In the genomic region with DNA sequence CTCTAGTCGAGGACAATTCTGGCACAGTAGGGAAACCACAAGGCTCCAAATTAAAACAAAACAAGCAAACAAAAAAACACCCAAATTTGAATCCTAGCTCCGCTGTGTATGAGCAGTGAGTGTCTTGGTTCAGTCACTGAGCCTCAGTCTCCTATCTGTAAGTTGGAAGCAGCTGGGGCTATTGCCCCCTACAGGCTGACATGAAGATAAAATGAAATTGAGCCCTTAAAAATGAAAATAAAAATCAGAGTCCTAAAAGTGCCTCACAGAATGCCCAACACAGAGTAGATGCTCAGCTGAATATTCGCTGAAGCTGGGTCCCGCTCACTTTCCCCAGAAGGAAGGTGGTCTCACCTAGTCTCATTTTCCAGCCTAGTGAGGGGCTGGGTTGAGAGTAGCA, we compare ENCODE assay signal across 8 cellular contexts.
A peak's percentile ranks its signal among the peaks of the same experiment; 100 is the strongest.
DNase-seq lines count a peak whose midpoint lies in the region; ATAC-seq and TF ChIP-seq lines count a peak whose summit lies in the region.

No MANE protein-coding gene starts in this region.

- no peaks in the 10 kb centered on the region for H3K9me2 ChIP-seq in PC-3 (replicated peaks; ENCODE audit: low read length)

- TF ChIP-seq EP300 in transverse colon (IDR thresholded peaks at IDR 0.05; ENCODE audit: low read depth) = no peak

- H3K9me3 ChIP-seq in breast epithelium = no peaks in the 10 kb centered on the region
- no peaks in the 10 kb centered on the region for H3K9me3 ChIP-seq in PC-3 (ENCODE audit: low read length)
- no peaks in the 10 kb centered on the region for H3K9me3 ChIP-seq in fibroblast of lung (ENCODE audit: control insufficient read depth, insufficient read depth, low read depth, low read length)
- no peaks in the 10 kb centered on the region for H3K9me3 ChIP-seq in transverse colon

- no peak overlapping the region for H3K4me3 Mint-ChIP-seq in MCF 10A (ENCODE audit: unreplicated experiment)

- H4K20me1 ChIP-seq in PC-3 (ENCODE audit: low read length) = no peaks in the 10 kb centered on the region
- H4K20me1 ChIP-seq in fibroblast of lung (ENCODE audit: control insufficient read depth, extremely low read depth, insufficient read depth, low read length) = no peaks in the 10 kb centered on the region

- TF ChIP-seq CTCF in MCF 10A (IDR thresholded peaks at IDR 0.05; ENCODE audit: unreplicated experiment) = peak; percentile 31
- no peak for TF ChIP-seq CTCF in breast epithelium (IDR thresholded peaks at IDR 0.05)
- peak; percentile 75 for TF ChIP-seq CTCF in PC-3 (conservative IDR thresholded peaks at IDR 0.05; ENCODE audit: low read depth, low read length)
- TF ChIP-seq CTCF in fibroblast of lung (conservative IDR thresholded peaks at IDR 0.05 in 1 of 2, IDR thresholded peaks at IDR 0.05 in 1 of 2; ENCODE audit: low read depth in 1 of 2, low read length in 2 of 2) = peak; percentile 64 to 65
- TF ChIP-seq CTCF in transverse colon (IDR thresholded peaks at IDR 0.05) = peak; percentile 28 to 49 (median 37)

- in situ Hi-C loops in transverse colon (cut with MboI; ENCODE audit: low pct_ligation_motif_present in 1 of 4, low pct_unique_long_range_greater_than_20kb in 1 of 4, low sequenced_read_pairs in 3 of 4) = no loop called here

- H3K4me1 Mint-ChIP-seq in MCF 10A (ENCODE audit: insufficient read depth, unreplicated experiment) = peaks cover 3% of the 10 kb centered on the region

- H2AFZ ChIP-seq in PC-3 (ENCODE audit: low read length) (no peak overlapping the region), fibroblast of lung (ENCODE audit: low read length) (no peak overlapping the region)

- 73 to 95% methylated on average over 3 to 4 of the region's 4 CpGs for WGBS in transverse colon (ENCODE audit: low coverage in 1 of 2), 2 donors

- no peak for TF ChIP-seq POLR2A in breast epithelium (IDR thresholded peaks at IDR 0.05)
- no peak for TF ChIP-seq POLR2A in transverse colon (IDR thresholded peaks at IDR 0.05)

- CTCF ChIA-PET in MCF 10A (lab: Yijun Ruan, JAX) = interaction anchor here (0.9 to 1.2 kb wide), 2 partner anchors 10 to 14 kb away, joined by 3 to 4 read pairs; no protein-coding TSS in a partner anchor
- CTCF ChIA-PET in PC-3 (lab: Charles Lee) = interaction anchor here (0.7 kb wide), 2 partner anchors 10 to 1183 kb away, joined by 3 to 4 read pairs; no protein-coding TSS in a partner anchor

- BruUV-seq in MCF 10A (replicated peaks; lab: Mats Ljungman, UMichigan) (no TSS peak), PC-3 (replicated peaks; lab: Mats Ljungman, UMichigan) (no TSS peak)

- H3K4me1 ChIP-seq in breast epithelium (no peaks in the 10 kb centered on the region), PC-3 (ENCODE audit: insufficient read depth, low read length) (no peaks in the 10 kb centered on the region), fibroblast of lung (ENCODE audit: control insufficient read depth, extremely low read depth, insufficient read depth, low read length) (no peaks in the 10 kb centered on the region), transverse colon (peaks cover 2 to 11% (median 5%) of the 10 kb centered on the region in 4 donors)

- H3K36me3 ChIP-seq in breast epithelium = no peaks in the 10 kb centered on the region
- no peaks in the 10 kb centered on the region for H3K36me3 ChIP-seq in PC-3 (ENCODE audit: low read depth, low read length)
- H3K36me3 ChIP-seq in fibroblast of lung (ENCODE audit: control insufficient read depth, insufficient read depth, low read length) = no peaks in the 10 kb centered on the region
- no peaks in the 10 kb centered on the region for H3K36me3 ChIP-seq in transverse colon

- peaks cover 0 to 4% of the 10 kb centered on the region in 2 donors for H3K27me3 ChIP-seq in breast epithelium
- H3K27me3 ChIP-seq in PC-3 (ENCODE audit: low read length) = peaks cover 13% of the 10 kb centered on the region; the same call in 1 of the 2 replicates
- H3K27me3 ChIP-seq in fibroblast of lung (ENCODE audit: control insufficient read depth, insufficient read depth, low read length) = peaks cover 20% of the 10 kb centered on the region
- H3K27me3 ChIP-seq in transverse colon = no peaks in the 10 kb centered on the region

- no peaks in the 10 kb centered on the region for H3K79me2 ChIP-seq in PC-3 (ENCODE audit: low read length)
- H3K79me2 ChIP-seq in fibroblast of lung (ENCODE audit: control insufficient read depth, insufficient read depth, low read length) = no peaks in the 10 kb centered on the region

- intact Hi-C loops in MCF 10A (cut with micrococcal nuclease) = no loop called here
- intact Hi-C loops in breast epithelium (cut with DNase I; ENCODE audit: low total_unique reads) = no loop called here
- intact Hi-C loops in PC-3 (cut with micrococcal nuclease) = no loop called here
- intact Hi-C loops in transverse colon (cut with DNase I; ENCODE audit: low total_unique reads) = no loop called here

- H3K9ac ChIP-seq in PC-3 (ENCODE audit: low read length) (no peak overlapping the region), fibroblast of lung (ENCODE audit: insufficient read depth, low read length) (no peak overlapping the region)

- H3K4me2 ChIP-seq in PC-3 (ENCODE audit: low read length) (no peak overlapping the region), fibroblast of lung (ENCODE audit: extremely low read depth, insufficient read depth, low read length) (no peak overlapping the region)

- peak overlapping the region in 1 of 2 donors; percentile 38 for H3K27ac ChIP-seq in breast epithelium
- no peak overlapping the region for H3K27ac ChIP-seq in PC-3 (ENCODE audit: low read length)
- no peak overlapping the region for H3K27ac ChIP-seq in fibroblast of lung (ENCODE audit: insufficient read depth, low read length)
- H3K27ac ChIP-seq in transverse colon = no peak overlapping the region

- peaks cover 5% of the 10 kb centered on the region for H3K36me3 Mint-ChIP-seq in MCF 10A (ENCODE audit: insufficient read depth, unreplicated experiment)

- no peak overlapping the region for H3K27ac Mint-ChIP-seq in MCF 10A (ENCODE audit: low read depth, unreplicated experiment)

- no peak for ATAC-seq in PC-3
- ATAC-seq in HG02938 (IDR thresholded peaks at IDR 0.05; ENCODE audit: unreplicated experiment) = no peak

- H3K27me3 Mint-ChIP-seq in MCF 10A (ENCODE audit: insufficient read depth, unreplicated experiment) = peaks cover 76% of the 10 kb centered on the region

- POLR2A ChIA-PET in MCF 10A (lab: Yijun Ruan, JAX) = no interaction called here
- POLR2A ChIA-PET in PC-3 (lab: Charles Lee; ENCODE audit: unreplicated experiment) = no interaction called here

- H3K9me3 Mint-ChIP-seq in MCF 10A (ENCODE audit: unreplicated experiment) = no peaks in the 10 kb centered on the region

- DNase-seq in MCF 10A (ENCODE audit: unreplicated experiment) (peak; percentile 25), breast epithelium (ENCODE audit: low spot score in 2 of 2) (no peak), PC-3 (peak; percentile 23), fibroblast of lung (ENCODE audit: low read depth in 2 of 2) (peak; percentile 23 to 34), transverse colon (no peak), NCI-H2029 (lab: John Stamatoyannopoulos, UW) (no peak), activated T-cell treated with anti-CD3 and anti-CD28 coated beads for 4 hours (no peak)

- no peak overlapping the region for H3K4me3 ChIP-seq in breast epithelium
- H3K4me3 ChIP-seq in PC-3 (ENCODE audit: low read length) = no peak overlapping the region
- H3K4me3 ChIP-seq in fibroblast of lung (replicated peaks in 1 of 4; ENCODE audit: control extremely low read depth in 1 of 4, insufficient read depth in 1 of 4, low read depth in 3 of 4, low read length in 4 of 4) = no peak overlapping the region
- no peak overlapping the region for H3K4me3 ChIP-seq in transverse colon

- no peaks in the 10 kb centered on the region for H3F3A ChIP-seq in PC-3 (ENCODE audit: low read length, unreplicated experiment)

Comparison
In these comparisons a context has a peak if more than half of its experiments do, and no peak if none do; other contexts are left out.
1. DNase-seq: peak in MCF 10A (single experiment), PC-3 (single experiment) and fibroblast of lung (2 of 2); none in breast epithelium (0 of 2), transverse colon (single experiment), NCI-H2029 (single experiment) and activated T-cell treated with anti-CD3 and anti-CD28 coated beads for 4 hours (single experiment).
2. CTCF ChIP-seq: peak in MCF 10A (single experiment), PC-3 (single experiment), fibroblast of lung (2 of 2) and transverse colon (5 of 5); none in breast epithelium (0 of 3).